Comparison of ENCODE assay signal across 9 cellular contexts in genomic region chr19:46372901-46373572, GRCh38. TPM values are rescaled to one million over a fixed set of nuclear protein-coding genes. Genes with fewer than 3 reads are reported as not detected.
A peak's percentile ranks its signal among the peaks of the same experiment; 100 is the strongest.
DNase-seq lines count a peak whose midpoint lies in the region; ATAC-seq and TF ChIP-seq lines count a peak whose summit lies in the region.
"Had no signal": no experiment of that assay in that cellular context is flagged by ENCODE, and none has a peak within 500 bp of the region (broad histone marks: within the 10 kb centered on the region; RNA-seq: fewer than 3 reads in every experiment).

No MANE protein-coding gene starts in this region.

- in situ Hi-C loops in Panc1 (cut with HindIII; ENCODE audit: low pct_unique_long_range_greater_than_20kb, low sequenced_read_pairs) = no loop called here

- H3K36me3 ChIP-seq in GM23338 (ENCODE audit: insufficient read depth) = peaks cover 5% of the 10 kb centered on the region; the same call in 1 of the 2 replicates
- H3K36me3 ChIP-seq in Panc1 (ENCODE audit: control insufficient read depth, insufficient read depth, low read length) = peaks cover 2% of the 10 kb centered on the region; the same call in 1 of the 2 replicates
- no peaks in the 10 kb centered on the region for H3K36me3 ChIP-seq in smooth muscle cell (ENCODE audit: low read depth)

- peaks cover 30% of the 10 kb centered on the region for H3K36me3 Mint-ChIP-seq in GM23338 (ENCODE audit: low read depth)

- no peaks in the 10 kb centered on the region for H3K27me3 ChIP-seq in GM23338 (ENCODE audit: insufficient read depth)
- no peaks in the 10 kb centered on the region for H3K27me3 ChIP-seq in Panc1 (ENCODE audit: control insufficient read depth, insufficient read depth, low read length)
- no peaks in the 10 kb centered on the region for H3K27me3 ChIP-seq in foreskin keratinocyte
- H3K27me3 ChIP-seq in smooth muscle cell (ENCODE audit: low read depth) = no peaks in the 10 kb centered on the region

- peak overlapping the region; percentile 99 for H3K27ac ChIP-seq in GM23338 (ENCODE audit: low read depth)
- no peak overlapping the region for H3K27ac ChIP-seq in Panc1 (ENCODE audit: low read length)
- H3K27ac ChIP-seq in foreskin keratinocyte = peak overlapping the region; percentile 69
- H3K27ac ChIP-seq in smooth muscle cell (ENCODE audit: low read depth) = peak overlapping the region; percentile 88

- peaks cover 5% of the 10 kb centered on the region for H4K20me1 ChIP-seq in GM23338 (replicated peaks; ENCODE audit: insufficient read depth)
- peaks cover 39% of the 10 kb centered on the region for H4K20me1 ChIP-seq in smooth muscle cell (ENCODE audit: low read depth)

- H3K9me3 ChIP-seq in Panc1 (ENCODE audit: control insufficient read depth, insufficient read depth, low read depth, low read length) (no peaks in the 10 kb centered on the region), smooth muscle cell (replicated peaks; ENCODE audit: low read depth) (no peaks in the 10 kb centered on the region)

- H3K4me2 ChIP-seq in GM23338 (peak overlapping the region; percentile 67), smooth muscle cell (peak overlapping the region; percentile 77)

- H3K9me2 ChIP-seq in GM23338 (ENCODE audit: insufficient read depth) = no peaks in the 10 kb centered on the region

- peak overlapping the region; percentile 98 for H3K27ac Mint-ChIP-seq in GM23338
- H3K27ac Mint-ChIP-seq: memory B cell had no signal

- DNase-seq in GM23338 (ENCODE audit: low spot score) = peak; percentile 74
- DNase-seq in Panc1 (ENCODE audit: low read depth, low spot score) = no peak
- peak; percentile 35 to 70 for DNase-seq in foreskin keratinocyte
- no peak for DNase-seq in smooth muscle cell (lab: John Stamatoyannopoulos, UW; ENCODE audit: unreplicated experiment)
- no peak for DNase-seq in midbrain (lab: John Stamatoyannopoulos, UW)
- no peak for DNase-seq in SIG-M5 treated with dmso at 0.1 percent for 504 hours (lab: John Stamatoyannopoulos, UW; ENCODE audit: unreplicated experiment)
- DNase-seq in NCI-H1092 (lab: John Stamatoyannopoulos, UW) = no peak

- TF ChIP-seq CTCF in GM23338 (conservative IDR thresholded peaks at IDR 0.05; ENCODE audit: low read depth in 2 of 2) (peak; percentile 61 to 66), Panc1 (IDR thresholded peaks at IDR 0.05) (no peak; the same call in 1 of the 2 replicates), foreskin keratinocyte (conservative IDR thresholded peaks at IDR 0.05) (peak; percentile 66), smooth muscle cell (IDR thresholded peaks at IDR 0.05; ENCODE audit: borderline replicate concordance, insufficient read depth, poor library complexity, severe bottlenecking) (peak; percentile 32)

- H3K4me3 ChIP-seq in GM23338 = peak overlapping the region; percentile 40; the same call in 1 of the 2 replicates
- no peak overlapping the region for H3K4me3 ChIP-seq in Panc1 (ENCODE audit: low read depth in 2 of 2, low read length in 2 of 2)
- H3K4me3 ChIP-seq in smooth muscle cell = no peak overlapping the region

- no peaks in the 10 kb centered on the region for H3K9me3 Mint-ChIP-seq in GM23338
- H3K9me3 Mint-ChIP-seq: memory B cell had no signal

- 47% methylated on average over 13 of the region's 13 CpGs for WGBS in smooth muscle cell (ENCODE audit: low lambda C conversion rate)

- H3K79me2 ChIP-seq in GM23338 (replicated peaks; ENCODE audit: insufficient read depth) (peaks cover 65% of the 10 kb centered on the region), smooth muscle cell (ENCODE audit: low read depth) (peaks cover 27% of the 10 kb centered on the region)

- peak overlapping the region; percentile 50; the same call in 1 of the 3 replicates for H3K4me3 Mint-ChIP-seq in GM23338
- H3K4me3 Mint-ChIP-seq: memory B cell had no signal

- H3K4me1 ChIP-seq in GM23338 (ENCODE audit: insufficient read depth) = peaks cover 27% of the 10 kb centered on the region
- H3K4me1 ChIP-seq in Panc1 (ENCODE audit: control insufficient read depth, insufficient read depth, low read length) = no peaks in the 10 kb centered on the region; the same call in 1 of the 2 replicates
- peaks cover 30% of the 10 kb centered on the region for H3K4me1 ChIP-seq in foreskin keratinocyte
- peaks cover 26% of the 10 kb centered on the region for H3K4me1 ChIP-seq in smooth muscle cell (ENCODE audit: low read depth)

- POLR2A ChIA-PET in Panc1 (lab: Charles Lee) = interaction anchor here (0.6 kb wide), 1 partner anchor 88 kb away, joined by 3 read pairs; no protein-coding TSS in a partner anchor

- no TSS peak for BruUV-seq in Panc1 (replicated peaks; lab: Mats Ljungman, UMichigan)

- CTCF ChIA-PET in Panc1 (lab: Charles Lee) = no interaction called here

- H3F3A ChIP-seq in GM23338 (replicated peaks; ENCODE audit: low read depth) = peaks cover 11% of the 10 kb centered on the region
- peaks cover 7% of the 10 kb centered on the region for H3F3A ChIP-seq in smooth muscle cell (ENCODE audit: low read depth)

- no peak overlapping the region for H2AFZ ChIP-seq in GM23338
- H2AFZ ChIP-seq in smooth muscle cell (ENCODE audit: low read depth) = no peak overlapping the region

- ATAC-seq in GM23338 (peak; percentile 59), Panc1 (0 out of 2 replicates have a peak, but pooled peaks have one; percentile 14), foreskin keratinocyte (peak; percentile 1), GM18511 (IDR thresholded peaks at IDR 0.05; ENCODE audit: unreplicated experiment) (no peak)

- H3K27me3 Mint-ChIP-seq in GM23338 (ENCODE audit: insufficient read depth, low read depth, poor library complexity) = peaks cover 7% of the 10 kb centered on the region
- H3K27me3 Mint-ChIP-seq: memory B cell had no signal

- H3K4me1 Mint-ChIP-seq in GM23338 = peaks cover 47% of the 10 kb centered on the region

- peak overlapping the region; percentile 57 for H3K9ac ChIP-seq in smooth muscle cell (ENCODE audit: low read depth)

- intact Hi-C loops in Panc1 (cut with micrococcal nuclease; ENCODE audit: unreplicated experiment) = no loop called here

TF ChIP-seq in GM23338, 12 proteins besides CTCF, POLR2A, EP300 and RAD21 (continues in another document):
- no peak for TF ChIP-seq JUNB (IDR thresholded peaks at IDR 0.05; ENCODE audit: unreplicated experiment)
- TF ChIP-seq EZH2phosphoT487 (IDR thresholded peaks at IDR 0.05; ENCODE audit: unreplicated experiment) = no peak
- no peak for TF ChIP-seq ETS1 (IDR thresholded peaks at IDR 0.05)
- TF ChIP-seq POLR2AphosphoS5 (IDR thresholded peaks at IDR 0.05; ENCODE audit: low read depth) = no peak
- TF ChIP-seq EZH2 (IDR thresholded peaks at IDR 0.05; ENCODE audit: low read depth, unreplicated experiment) = no peak

RNA-seq across cellular contexts. Expression of gene PPP5C, which starts 26.1 kb away (rescaled TPM):
- 111 and 123 TPM in 2 replicates for total RNA-seq in GM23338 (2014; rRNA removed; shearing (Covaris generic))
- polyA plus RNA-seq in GM23338 (2016; fragmentation: Nextera tagmentation; extraction: Ambion mirVana) (45.3 and 51.6 TPM in 2 replicates), foreskin keratinocyte (73.8 and 80.6 TPM in 2 replicates), smooth muscle cell (57.7 and 60.0 TPM in 2 replicates)
- total RNA-seq in Panc1 (2021; ENCODE audit: unreplicated experiment) (58.1 TPM), foreskin keratinocyte (62.5 and 75.3 TPM in 2 replicates), smooth muscle cell (34.5 and 44.9 TPM in 2 replicates)
- polyA plus RNA-seq in Panc1 (2012; ENCODE audit: insufficient read length) = 60.4 TPM

RNA-seq across cellular contexts. Expression of gene CCDC8, which starts 40.3 kb away (rescaled TPM):
- total RNA-seq in GM23338 (2014; rRNA removed; shearing (Covaris generic)) = 16.5 and 17.4 TPM in 2 replicates
- 5.6 and 6.0 TPM in 2 replicates for polyA plus RNA-seq in GM23338 (2016; fragmentation: Nextera tagmentation; extraction: Ambion mirVana)
- total RNA-seq in Panc1 (2021; ENCODE audit: unreplicated experiment) = 5.4 TPM
- polyA plus RNA-seq in Panc1 (2012; ENCODE audit: insufficient read length) = 6.9 TPM
- total RNA-seq in foreskin keratinocyte = 41.6 and 42.7 TPM in 2 replicates
- 27.3 and 30.4 TPM in 2 replicates for polyA plus RNA-seq in foreskin keratinocyte
- 17.9 and 19.4 TPM in 2 replicates for total RNA-seq in smooth muscle cell
- polyA plus RNA-seq in smooth muscle cell = 44.5 and 53.9 TPM in 2 replicates

RNA-seq across cellular contexts. Expression of gene PNMA8C, which starts 55.7 kb away (rescaled TPM):
- total RNA-seq in GM23338 (2014; rRNA removed; shearing (Covaris generic)) = 2.3 and 2.6 TPM in 2 replicates
- polyA plus RNA-seq in GM23338 (2016; fragmentation: Nextera tagmentation; extraction: Ambion mirVana) (0.44 and 0.59 TPM in 2 replicates), foreskin keratinocyte (not detected in 2 replicates), smooth muscle cell (not detected in 2 replicates)
- total RNA-seq in Panc1 (2021; ENCODE audit: unreplicated experiment) (not detected), foreskin keratinocyte (not detected in 2 replicates), smooth muscle cell (not detected in 2 replicates)
- polyA plus RNA-seq in Panc1 (2012; ENCODE audit: insufficient read length) = not detected

Comparison
In these comparisons a context has a peak if more than half of its experiments do, and no peak if none do; other contexts are left out.
1. DNase-seq: peak in GM23338 (single experiment) and foreskin keratinocyte (2 of 2); none in Panc1 (single experiment), smooth muscle cell (single experiment), midbrain (single experiment), SIG-M5 treated with dmso at 0.1 percent for 504 hours (single experiment) and NCI-H1092 (single experiment).